Comparison of ENCODE assay signal across 8 cellular contexts in genomic region chr10:91162050-91162494, GRCh38. TPM values are rescaled to one million over a fixed set of nuclear protein-coding genes. Genes with fewer than 3 reads are reported as not detected.
DNase-seq lines count a peak whose midpoint lies in the region; TF ChIP-seq lines count a peak whose summit lies in the region.

No MANE protein-coding gene starts in this region.

- H3K4me1 ChIP-seq in esophagus (ENCODE audit: control insufficient read depth in 2 of 2, insufficient read depth in 2 of 2, low read length in 1 of 2): no peaks in the 10 kb centered on the region
- H3K4me1 ChIP-seq in neural progenitor cell: peaks cover 22% of the 10 kb centered on the region

- peaks cover 20% of the 10 kb centered on the region for H3K4me1 Mint-ChIP-seq in neural progenitor cell

- no peaks in the 10 kb centered on the region for H3K9me3 Mint-ChIP-seq in neural progenitor cell

- peaks cover 5% of the 10 kb centered on the region for H3F3A ChIP-seq in neural progenitor cell (ENCODE audit: low read depth)

- WGBS in esophagus, 2 donors: 7 to 14% methylated on average over 12 to 13 of the region's 13 CpGs

- H3K36me3 ChIP-seq in esophagus (ENCODE audit: control insufficient read depth in 2 of 2, insufficient read depth in 2 of 2, low read length in 1 of 2) (no peaks in the 10 kb centered on the region), neural progenitor cell (no peaks in the 10 kb centered on the region)

- peaks cover 10% of the 10 kb centered on the region for H4K20me1 ChIP-seq in neural progenitor cell (ENCODE audit: low read depth)

- H3K27me3 Mint-ChIP-seq in neural progenitor cell (ENCODE audit: insufficient read depth, low read depth): peaks cover 19% of the 10 kb centered on the region

- H3K27ac ChIP-seq in esophagus (ENCODE audit: low read depth in 2 of 2, low read length in 1 of 2) (peak overlapping the region; percentile 86 to 94), neural progenitor cell (no peak overlapping the region)

- peak overlapping the region; percentile 92 for H3K4me2 ChIP-seq in neural progenitor cell

- no peak for TF ChIP-seq CTCF in neural progenitor cell (IDR thresholded peaks at IDR 0.05)

- no peaks in the 10 kb centered on the region for H3K27me3 ChIP-seq in esophagus (ENCODE audit: control insufficient read depth in 1 of 2, insufficient read depth in 2 of 2, low read length in 2 of 2)
- H3K27me3 ChIP-seq in neural progenitor cell: peaks cover 96% of the 10 kb centered on the region

- DNase-seq in activated gamma-delta T cell treated with Interleukin-2 at 50 U/mL for 16 hours (peak; percentile 17), activated gamma-delta T cell (lab: John Stamatoyannopoulos, UW) (no peak), T-helper 22 cell (ENCODE audit: low read depth) (peak; percentile 6), neural progenitor cell (ENCODE audit: low spot score) (no peak), NCI-H2107 (lab: John Stamatoyannopoulos, UW) (no peak), midbrain (lab: John Stamatoyannopoulos, UW) (no peak), NCI-H1417 treated with DMSO at 0.1 percent for 48 hours (lab: John Stamatoyannopoulos, UW) (no peak)

- H3K27ac Mint-ChIP-seq in neural progenitor cell: no peak overlapping the region

- H3K4me3 ChIP-seq in esophagus (ENCODE audit: low read depth in 1 of 2, low read length in 2 of 2): peak overlapping the region; percentile 72 to 74
- H3K4me3 ChIP-seq in neural progenitor cell: peak overlapping the region; percentile 59

- H3K9ac ChIP-seq in neural progenitor cell: no peak overlapping the region

- no peaks in the 10 kb centered on the region for H3K9me3 ChIP-seq in esophagus (ENCODE audit: control insufficient read depth in 2 of 2, insufficient read depth in 1 of 2, low read depth in 1 of 2, low read length in 1 of 2)
- H3K9me3 ChIP-seq in neural progenitor cell (ENCODE audit: low read depth): no peaks in the 10 kb centered on the region

- peak overlapping the region; percentile 89 for H2AFZ ChIP-seq in neural progenitor cell (replicated peaks)

- H3K79me2 ChIP-seq in neural progenitor cell (ENCODE audit: low read depth): no peaks in the 10 kb centered on the region

- H3K36me3 Mint-ChIP-seq in neural progenitor cell: no peaks in the 10 kb centered on the region

- H3K4me3 Mint-ChIP-seq in neural progenitor cell: peak overlapping the region; percentile 86

RNA-seq across cellular contexts. Expression of gene PCGF5, which starts 58.4 kb away (rescaled TPM):
- 10 to 100 TPM; 12.3 to 13.7 TPM for polyA plus RNA-seq in esophagus
- total RNA-seq in neural progenitor cell (ENCODE audit: low replicate concordance): 3.8 and 6.1 TPM in 2 replicates

Comparison
In these comparisons a context has a peak if more than half of its experiments do, and no peak if none do; other contexts are left out.
1. DNase-seq: peak in activated gamma-delta T cell treated with Interleukin-2 at 50 U/mL for 16 hours (single experiment) and T-helper 22 cell (single experiment); none in activated gamma-delta T cell (single experiment), neural progenitor cell (single experiment), NCI-H2107 (single experiment), midbrain (single experiment) and NCI-H1417 treated with DMSO at 0.1 percent for 48 hours (single experiment).